9 cellular contexts compared by ENCODE assay signal in the genomic region with DNA sequence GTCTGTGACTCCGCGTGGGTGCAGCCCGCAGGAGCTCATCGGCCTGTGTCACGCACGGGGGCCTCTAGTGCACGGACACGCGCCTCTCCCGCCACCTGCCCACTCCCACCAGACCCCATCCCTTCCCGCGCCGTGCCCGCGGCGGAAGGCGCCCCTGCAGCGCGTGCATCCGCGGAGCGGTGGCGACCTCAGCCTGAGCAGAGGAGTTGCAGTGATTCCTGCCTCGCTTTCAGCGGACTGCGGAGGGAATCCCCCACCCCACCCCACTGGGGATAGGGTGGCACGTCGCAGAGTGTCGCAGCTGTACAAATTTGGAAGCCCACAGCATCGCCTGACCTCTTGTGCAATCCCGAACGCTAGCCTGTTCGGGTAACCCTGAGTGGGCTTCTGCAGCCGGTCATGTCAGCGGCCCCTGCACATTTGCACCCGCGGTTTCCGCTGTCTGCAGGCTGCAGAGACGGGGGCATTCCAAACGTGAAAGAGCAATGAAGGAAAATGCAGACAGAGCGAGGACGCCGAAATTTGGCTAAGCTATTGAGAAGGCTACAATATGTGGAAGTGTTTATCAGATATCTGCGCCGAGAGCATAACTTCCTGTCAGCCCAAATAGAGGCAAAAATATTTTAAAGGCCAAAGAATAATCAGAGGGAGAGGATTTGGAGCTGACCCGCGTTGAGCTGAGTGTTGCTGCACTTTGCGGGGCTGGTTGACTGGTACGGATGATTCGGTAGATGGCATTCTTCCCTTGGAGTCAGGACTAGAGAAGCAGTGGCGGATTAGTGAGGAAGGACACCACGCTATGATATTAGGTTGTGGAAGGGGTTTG. TPM values are rescaled to one million over a fixed set of nuclear protein-coding genes. Genes with fewer than 3 reads are reported as not detected.
A peak's percentile ranks its signal among the peaks of the same experiment; 100 is the strongest.
DNase-seq lines count a peak whose midpoint lies in the region; ATAC-seq and TF ChIP-seq lines count a peak whose summit lies in the region.
"Had no signal": no experiment of that assay in that cellular context is flagged by ENCODE, and none has a peak within 500 bp of the region (broad histone marks: within the 10 kb centered on the region; RNA-seq: fewer than 3 reads in every experiment).

No MANE protein-coding gene starts in this region.

- no peaks in the 10 kb centered on the region for H3K36me3 ChIP-seq in mucosa of descending colon (ENCODE audit: low read depth)
- no peaks in the 10 kb centered on the region for H3K36me3 ChIP-seq in transverse colon
- H3K36me3 ChIP-seq in SJCRH30 = no peaks in the 10 kb centered on the region

- TF ChIP-seq CTCF in AG04449 (IDR thresholded peaks at IDR 0.05; ENCODE audit: insufficient read depth, low read length, missing control alignments) = no peak
- peak; percentile 21 for TF ChIP-seq CTCF in epithelial cell of proximal tubule (conservative IDR thresholded peaks at IDR 0.05; ENCODE audit: low read depth, low read length)
- no peak for TF ChIP-seq CTCF in mucosa of descending colon (IDR thresholded peaks at IDR 0.05)
- TF ChIP-seq CTCF in transverse colon (IDR thresholded peaks at IDR 0.05) = no peak

- peak overlapping the region; percentile 71 to 84 (median 78) for H3K27ac ChIP-seq in transverse colon
- no peak overlapping the region for H3K27ac ChIP-seq in SJCRH30

- H3K4me1 ChIP-seq in mucosa of descending colon (ENCODE audit: low read depth) = peaks cover 4% of the 10 kb centered on the region
- peaks cover 0 to 31% (median 19%) of the 10 kb centered on the region in 4 donors for H3K4me1 ChIP-seq in transverse colon
- no peaks in the 10 kb centered on the region for H3K4me1 ChIP-seq in SJCRH30

- WGBS in transverse colon (ENCODE audit: low coverage in 1 of 2), 2 donors = 3% methylated on average over 13 to 51 of the region's 52 CpGs

- H3K4me1 Mint-ChIP-seq in T-helper 1 cell treated with Interleukin-12 subunit alpha and Interleukin-12 subunit beta and Interleukin-4 antibody, amounts not matched to agents 30 μg/mL and 1 μg/mL, for 36 hours (ENCODE audit: low read depth) = peaks cover 10% of the 10 kb centered on the region

- no peak overlapping the region for H3K27ac Mint-ChIP-seq in T-helper 1 cell treated with Interleukin-12 subunit alpha and Interleukin-12 subunit beta and Interleukin-4 antibody, amounts not matched to agents 30 μg/mL and 1 μg/mL, for 36 hours

- no peaks in the 10 kb centered on the region for H3K36me3 Mint-ChIP-seq in T-helper 1 cell treated with Interleukin-12 subunit alpha and Interleukin-12 subunit beta and Interleukin-4 antibody, amounts not matched to agents 30 μg/mL and 1 μg/mL, for 36 hours (ENCODE audit: low read depth)

- POLR2A ChIA-PET in AG04449 (lab: Yijun Ruan, JAX) = no interaction called here

- H3K9me3 Mint-ChIP-seq in T-helper 1 cell treated with Interleukin-12 subunit alpha and Interleukin-12 subunit beta and Interleukin-4 antibody, amounts not matched to agents 30 μg/mL and 1 μg/mL, for 36 hours = no peaks in the 10 kb centered on the region

- H3K4me3 ChIP-seq in AG04449 (ENCODE audit: low read depth, low read length) (peak overlapping the region; percentile 46), epithelial cell of proximal tubule (ENCODE audit: low read depth, low read length) (peak overlapping the region; percentile 43), mucosa of descending colon (peak overlapping the region; percentile 27), transverse colon (peak overlapping the region; percentile 21 to 69 (median 53)), SJCRH30 (no peak overlapping the region)

- no peak for DNase-seq in AG04449 (ENCODE audit: low read depth, low spot score)
- DNase-seq in epithelial cell of proximal tubule (ENCODE audit: low read depth) = no peak
- DNase-seq in mucosa of descending colon = peak; percentile 18 to 42 (median 31)
- peak; percentile 10 for DNase-seq in transverse colon
- no peak for DNase-seq in SJCRH30

- peak; percentile 23 for ATAC-seq in GM18511 (IDR thresholded peaks at IDR 0.05; ENCODE audit: unreplicated experiment)
- peak; percentile 30 for ATAC-seq in HG03196 (IDR thresholded peaks at IDR 0.05; ENCODE audit: unreplicated experiment)
- ATAC-seq in mucosa of descending colon = peak; percentile 24
- ATAC-seq: HCT116 had no signal

- no peak for TF ChIP-seq POLR2A in transverse colon (IDR thresholded peaks at IDR 0.05)

- peak overlapping the region; percentile 5 for H3K4me3 Mint-ChIP-seq in T-helper 1 cell treated with Interleukin-12 subunit alpha and Interleukin-12 subunit beta and Interleukin-4 antibody, amounts not matched to agents 30 μg/mL and 1 μg/mL, for 36 hours

- intact Hi-C loops in mucosa of descending colon (cut with DNase I, micrococcal nuclease) (no loop called here), transverse colon (cut with DNase I; ENCODE audit: low total_unique reads) (no loop called here)

- H3K27me3 ChIP-seq in transverse colon (peaks cover 62% of the 10 kb centered on the region), SJCRH30 (no peaks in the 10 kb centered on the region)

- H3K27me3 Mint-ChIP-seq in T-helper 1 cell treated with Interleukin-12 subunit alpha and Interleukin-12 subunit beta and Interleukin-4 antibody, amounts not matched to agents 30 μg/mL and 1 μg/mL, for 36 hours (ENCODE audit: low read depth) = peaks cover 58% of the 10 kb centered on the region

- in situ Hi-C loops in transverse colon (cut with MboI; ENCODE audit: low pct_ligation_motif_present in 1 of 4, low pct_unique_long_range_greater_than_20kb in 1 of 4, low sequenced_read_pairs in 3 of 4) = no loop called here

- H3K9me3 ChIP-seq in mucosa of descending colon (no peaks in the 10 kb centered on the region), transverse colon (no peaks in the 10 kb centered on the region), SJCRH30 (replicated peaks) (no peaks in the 10 kb centered on the region)

- CTCF ChIA-PET in AG04449 (lab: Yijun Ruan, JAX) = no interaction called here

- no peak for TF ChIP-seq EP300 in transverse colon (IDR thresholded peaks at IDR 0.05; ENCODE audit: low read depth)

RNA-seq across cellular contexts. Expression of a gene that starts 0.6 kb away (rescaled TPM):
- 0.07 and 0.12 TPM in 2 replicates for total RNA-seq in epithelial cell of proximal tubule
- 1 to 10 TPM; 1.6 to 3.9 (median 2.8) TPM for total RNA-seq in mucosa of descending colon
- 1 to 10 TPM; 2.5 to 4.9 (median 3.1) TPM for total RNA-seq in transverse colon
- total RNA-seq in SJCRH30 (2014; rRNA removed; shearing (Covaris generic)) = not detected in 2 replicates

Comparison
In these comparisons a context has a peak if more than half of its experiments do, and no peak if none do; other contexts are left out.
1. DNase-seq: peak in mucosa of descending colon (3 of 3) and transverse colon (single experiment); none in AG04449 (single experiment), epithelial cell of proximal tubule (single experiment) and SJCRH30 (0 of 2).
2. Peak in every context shown above with its lines, with median percentiles within 50 percentile points of each other: ATAC-seq.